8 cellular contexts compared by ENCODE assay signal in genomic region chr3:120567370-120568197, GRCh38. TPM values are rescaled to one million over a fixed set of nuclear protein-coding genes. Genes with fewer than 3 reads are reported as not detected.
DNase-seq lines count a peak whose midpoint lies in the region; ATAC-seq lines count a peak whose summit lies in the region.

No MANE protein-coding gene starts in this region.

- H3K4me1 Mint-ChIP-seq in activated T-helper 17 cell treated with anti-CD3 and anti-CD28 coated beads, Interleukin-2, amount 50 U/mL, for 72 hours = no peaks in the 10 kb centered on the region

- peak overlapping the region; percentile 59 for H3K4me3 ChIP-seq in skeletal muscle satellite cell (ENCODE audit: low read length)

- ATAC-seq in GM18909 (IDR thresholded peaks at IDR 0.05; ENCODE audit: poor library complexity, unreplicated experiment) (peak; percentile 79), left ventricle myocardium superior (peak; percentile 89), HG03439 (IDR thresholded peaks at IDR 0.05; ENCODE audit: unreplicated experiment) (no peak)
- ATAC-seq in activated T-helper 17 cell treated with anti-CD3 and anti-CD28 coated beads, Interleukin-2, amount 50 U/mL, for 72 hours (replicated peaks) = no peak

- no peaks in the 10 kb centered on the region for H3K36me3 ChIP-seq in skeletal muscle satellite cell (ENCODE audit: insufficient read depth, low read length)

- H3K4me3 Mint-ChIP-seq in activated T-helper 17 cell treated with anti-CD3 and anti-CD28 coated beads, Interleukin-2, amount 50 U/mL, for 72 hours = no peak overlapping the region

- no peaks in the 10 kb centered on the region for H3K36me3 Mint-ChIP-seq in activated T-helper 17 cell treated with anti-CD3 and anti-CD28 coated beads, Interleukin-2, amount 50 U/mL, for 72 hours (ENCODE audit: low read depth)

- H3K27me3 ChIP-seq in skeletal muscle satellite cell (ENCODE audit: control insufficient read depth, insufficient read depth, low read length) = no peaks in the 10 kb centered on the region

- peak overlapping the region; percentile 69 for H3K4me2 ChIP-seq in skeletal muscle satellite cell (ENCODE audit: low read length)

- DNase-seq in AML-193 (lab: John Stamatoyannopoulos, UW) = peak; percentile 81 to 82
- peak; percentile 61 for DNase-seq in NCI-H1694 treated with DMSO at 0.1 percent for 48 hours (lab: John Stamatoyannopoulos, UW)
- DNase-seq in left ventricle myocardium superior = no peak
- no peak for DNase-seq in GF-D8 (lab: John Stamatoyannopoulos, UW)

- no peaks in the 10 kb centered on the region for H3K9me3 ChIP-seq in skeletal muscle satellite cell (replicated peaks; ENCODE audit: low read length)

- peak overlapping the region; percentile 48 for H3K27ac Mint-ChIP-seq in activated T-helper 17 cell treated with anti-CD3 and anti-CD28 coated beads, Interleukin-2, amount 50 U/mL, for 72 hours

- no peaks in the 10 kb centered on the region for H3K4me1 ChIP-seq in skeletal muscle satellite cell (ENCODE audit: control insufficient read depth, insufficient read depth, low read length)

- no peak overlapping the region for H3K9ac ChIP-seq in skeletal muscle satellite cell (ENCODE audit: low read depth, low read length)

- H3K9me3 Mint-ChIP-seq in activated T-helper 17 cell treated with anti-CD3 and anti-CD28 coated beads, Interleukin-2, amount 50 U/mL, for 72 hours = no peaks in the 10 kb centered on the region

- peaks cover 4% of the 10 kb centered on the region for H3K27me3 Mint-ChIP-seq in activated T-helper 17 cell treated with anti-CD3 and anti-CD28 coated beads, Interleukin-2, amount 50 U/mL, for 72 hours

- intact Hi-C loops in left ventricle myocardium superior (cut with micrococcal nuclease) = loop anchor here (10.0 kb wide), 1 partner anchor 323 kb away; no protein-coding TSS in a partner anchor

RNA-seq across cellular contexts. Expression of gene NDUFB4, which starts 28.6 kb away (rescaled TPM):
- 100 to 1,000 TPM; 149 to 229 TPM for total RNA-seq in activated T-helper 17 cell treated with anti-CD3 and anti-CD28 coated beads, Interleukin-2, amount 50 U/mL, for 72 hours
- total RNA-seq in left ventricle myocardium superior = 645 TPM
- total RNA-seq in skeletal muscle satellite cell (2012; rRNA removed) = 35.2 and 43.9 TPM in 2 replicates

Comparison
In these comparisons a context has a peak if more than half of its experiments do, and no peak if none do; other contexts are left out.
1. DNase-seq: peak in AML-193 (2 of 2) and NCI-H1694 treated with DMSO at 0.1 percent for 48 hours (single experiment); none in left ventricle myocardium superior (single experiment) and GF-D8 (single experiment).
2. ATAC-seq: peak in GM18909 (single experiment) and left ventricle myocardium superior (single experiment); none in activated T-helper 17 cell treated with anti-CD3 and anti-CD28 coated beads, Interleukin-2, amount 50 U/mL, for 72 hours (single experiment) and HG03439 (single experiment).